ENCODE assay signal across 13 cellular contexts in genomic region chr15:73196113-73196512, GRCh38.
"Had no signal": no experiment of that assay in that cellular context is flagged by ENCODE, and none has a peak within 500 bp of the region (broad histone marks: within the 10 kb centered on the region; RNA-seq: fewer than 3 reads in every experiment).

No MANE protein-coding gene starts in this region.

- ATAC-seq: activated CD8-positive, alpha-beta T cell treated with anti-CD3 and anti-CD28 coated beads, Interleukin-2, amount 10 ng/mL, durations not matched to agents 7 days and 5 days; effector memory CD8-positive, alpha-beta T cell; esophagus mucosa had no signal

- H3K36me3 ChIP-seq: upper lobe of left lung, WERI-Rb-1 had no signal

- DNase-seq: activated CD4-positive, alpha-beta T cell treated with anti-CD3 and anti-CD28 coated beads for 48 hours; activated CD8-positive, alpha-beta memory T cell treated with anti-CD3 and anti-CD28 coated beads, Interleukin-2, amount 50 U/mL, for 48 hours; activated CD8-positive, alpha-beta T cell treated with anti-CD3 and anti-CD28 coated beads, Interleukin-2, amount 10 ng/mL, durations not matched to agents 7 days and 5 days; caudate nucleus; effector memory CD8-positive, alpha-beta T cell; foreskin fibroblast; glutamatergic neuron; stimulated activated CD4-positive, alpha-beta T cell treated with anti-CD3 and anti-CD28 coated beads, Interleukin-2, amount 100 ng/mL, for 48 hours; stimulated activated naive CD4-positive, alpha-beta T cell treated with Interleukin-2 at 50 U/mL for 16 hours; upper lobe of left lung; WERI-Rb-1 had no signal

- H3K27me3 ChIP-seq: suprapubic skin, upper lobe of left lung had no signal

- H3K9me3 ChIP-seq: suprapubic skin, upper lobe of left lung had no signal

- H3K4me3 ChIP-seq: suprapubic skin, upper lobe of left lung had no signal

- H3K27ac ChIP-seq: suprapubic skin, upper lobe of left lung, WERI-Rb-1 had no signal

- H3K4me1 ChIP-seq: suprapubic skin, upper lobe of left lung had no signal
